In genomic region chr21:30268608-30269197, GRCh38 we compare ENCODE assay signal across 13 cellular contexts. TPM values are rescaled to one million over a fixed set of nuclear protein-coding genes. Genes with fewer than 3 reads are reported as not detected.
DNase-seq lines count a peak whose midpoint lies in the region; FAIRE-seq and TF ChIP-seq lines count a peak whose summit lies in the region.
"Had no signal": no experiment of that assay in that cellular context is flagged by ENCODE, and none has a peak within 500 bp of the region (broad histone marks: within the 10 kb centered on the region; RNA-seq: fewer than 3 reads in every experiment).

No MANE protein-coding gene starts in this region.

- H4K8ac ChIP-seq in H9 (replicated peaks; ENCODE audit: insufficient read length, low read depth, low read length): no peak overlapping the region

- DNase-seq in D341Med (ENCODE audit: low spot score) (peak; percentile 16), H9 (peak; percentile 46), SHP77 (lab: John Stamatoyannopoulos, UW) (peak; percentile 4 to 30), fibroblast of pulmonary artery (ENCODE audit: low read depth) (peak; percentile 4), COR-L47 (lab: John Stamatoyannopoulos, UW) (no peak), SW480 (ENCODE audit: low spot score) (no peak), GM12892 (ENCODE audit: insufficient read length) (no peak)
- no peak for DNase-seq in activated naive CD4-positive, alpha-beta T cell treated with anti-CD3 and anti-CD28 coated beads, Interleukin-2, amount 50 U/mL, for 16 hours
- DNase-seq: cortex of kidney; stimulated activated naive CD8-positive, alpha-beta T cell treated with anti-CD3 and anti-CD28 coated beads, Interleukin-15, Interleukin-2, amounts not matched to agents 100 U/mL and 50 U/mL, for 24 hours had no signal

- no peak overlapping the region for H3K4me3 ChIP-seq in fibroblast of pulmonary artery (replicated peaks; ENCODE audit: low read depth, low read length)
- H3K4me3 ChIP-seq: skin epidermis had no signal

- H4K5ac ChIP-seq in H9 (ENCODE audit: insufficient read length, low read depth, low read length): no peak overlapping the region

- no peak overlapping the region for H4K91ac ChIP-seq in H9 (ENCODE audit: insufficient read length, low read depth, low read length)

- no peak overlapping the region for H2AFZ ChIP-seq in H9 (ENCODE audit: low read length)

- H3K27ac ChIP-seq in H9 (ENCODE audit: insufficient read length, low read depth, low read length): no peak overlapping the region
- H3K27ac ChIP-seq: skin epidermis had no signal

- no peak overlapping the region for H3K4me2 ChIP-seq in H9 (ENCODE audit: insufficient read depth, insufficient read length, low read length)

- no peak overlapping the region for H2BK15ac ChIP-seq in H9 (ENCODE audit: low read depth, low read length)

- FAIRE-seq in GM12892 (lab: Jason Lieb, UNC): no peak
- FAIRE-seq: TTC549 had no signal

- no peak overlapping the region for H2BK5ac ChIP-seq in H9 (ENCODE audit: insufficient read length, low read length)

- no CpG with 5 or more reads among the region's 5 CpGs for WGBS in H9 (ENCODE audit: extremely low coverage, insufficient read length, low lambda C conversion rate)

- H3K4me3 Mint-ChIP-seq in H9: no peak overlapping the region
- H3K4me3 Mint-ChIP-seq: activated T-helper 1 cell treated with anti-CD3 and anti-CD28 coated beads, Interleukin-12 subunit alpha, Interleukin-12 subunit beta, Interleukin-2, Interleukin-4 antibody, amounts not matched to agents 30 ng/mL and 10 ng/mL and 1 ng/mL, durations not matched to agents 14 hours and 24 hours and 36 hours had no signal

- no peaks in the 10 kb centered on the region for H4K20me1 ChIP-seq in H9 (ENCODE audit: control insufficient read depth, insufficient read depth, insufficient read length)

- H3K56ac ChIP-seq in H9 (ENCODE audit: insufficient read length, low read depth, low read length): no peak overlapping the region

- no peak overlapping the region for H3K9ac ChIP-seq in H9 (ENCODE audit: extremely low read depth, insufficient read length, low read length)

- H3K36me3 Mint-ChIP-seq in H9 (ENCODE audit: insufficient read depth in 1 of 3, low read depth in 3 of 3): no peaks in the 10 kb centered on the region; a peak in 1 of 7 replicates

- no peak overlapping the region for H2BK20ac ChIP-seq in H9 (ENCODE audit: low read depth, low read length, poor library complexity, severe bottlenecking)

- no peaks in the 10 kb centered on the region; the same call in 1 of the 2 replicates for H3K27me3 Mint-ChIP-seq in H9 (ENCODE audit: low read depth)

- H3K4me1 Mint-ChIP-seq in H9: peaks cover 0 to 4% of the 10 kb centered on the region in 2 experiments; a peak in 1 of 4 replicates

- no peak overlapping the region for H3K23ac ChIP-seq in H9 (ENCODE audit: insufficient read length, low read depth, low read length)

- H3T11ph ChIP-seq in H9 (ENCODE audit: low read length): no peak overlapping the region

- H2AK5ac ChIP-seq in H9 (ENCODE audit: insufficient read length, low read length): no peak overlapping the region

- H3K79me1 ChIP-seq in H9 (ENCODE audit: insufficient read depth, low read depth, low read length, poor library complexity, severe bottlenecking): no peaks in the 10 kb centered on the region

- H3K9me3 Mint-ChIP-seq in H9: peaks cover 0 to 6% of the 10 kb centered on the region in 2 experiments; a peak in 2 of 5 replicates
- H3K9me3 Mint-ChIP-seq: activated T-helper 1 cell treated with anti-CD3 and anti-CD28 coated beads, Interleukin-12 subunit alpha, Interleukin-12 subunit beta, Interleukin-2, Interleukin-4 antibody, amounts not matched to agents 30 ng/mL and 10 ng/mL and 1 ng/mL, durations not matched to agents 14 hours and 24 hours and 36 hours had no signal

- H2BK12ac ChIP-seq in H9 (ENCODE audit: insufficient read length, low read depth, low read length): no peak overlapping the region

- H3K14ac ChIP-seq in H9 (ENCODE audit: insufficient read depth, low read length): no peak overlapping the region

- H3K27me3 ChIP-seq in H9 (ENCODE audit: insufficient read depth, low read length): no peaks in the 10 kb centered on the region

- no peak overlapping the region for H2BK120ac ChIP-seq in H9 (ENCODE audit: low read depth, low read length, poor library complexity, severe bottlenecking)

- no peaks in the 10 kb centered on the region for H3K79me2 ChIP-seq in H9 (ENCODE audit: insufficient read depth, low read length)

- no peak for TF ChIP-seq POLR2A in GM12892 (IDR thresholded peaks at IDR 0.05; ENCODE audit: low read depth, low read length)

- TF ChIP-seq CTCF in H9 (conservative IDR thresholded peaks at IDR 0.05): peak; percentile 81
- peak; percentile 16 for TF ChIP-seq CTCF in fibroblast of pulmonary artery (IDR thresholded peaks at IDR 0.05; ENCODE audit: low read length, missing control alignments)

- H3K23me2 ChIP-seq in H9 (ENCODE audit: insufficient read length, low read depth, low read length, poor library complexity, severe bottlenecking): no peaks in the 10 kb centered on the region

- peak overlapping the region in 2 of 3 experiments; percentile 63 to 96; a peak in 2 of 7 replicates for H3K27ac Mint-ChIP-seq in H9
- H3K27ac Mint-ChIP-seq: activated T-helper 1 cell treated with anti-CD3 and anti-CD28 coated beads, Interleukin-12 subunit alpha, Interleukin-12 subunit beta, Interleukin-2, Interleukin-4 antibody, amounts not matched to agents 30 ng/mL and 10 ng/mL and 1 ng/mL, durations not matched to agents 14 hours and 24 hours and 36 hours had no signal

- peak overlapping the region; percentile 69 for H3K18ac ChIP-seq in H9 (ENCODE audit: insufficient read length, low read depth, low read length)

- no peaks in the 10 kb centered on the region for H3K9me3 ChIP-seq in H9 (ENCODE audit: control insufficient read depth, low read depth, low read length)

- H3K4me1 ChIP-seq in H9 (ENCODE audit: insufficient read depth, low read length): no peaks in the 10 kb centered on the region

- no peak overlapping the region for H3K4ac ChIP-seq in H9 (ENCODE audit: low read depth, low read length)

RNA-seq across cellular contexts. Expression of gene KRTAP24-1, which starts 14.0 kb away (rescaled TPM):
- not detected in 2 replicates for total RNA-seq in H9 (2021)
- not detected for polyA plus RNA-seq in GM12892 (2012; ENCODE audit: missing spikeins)
- total RNA-seq: activated T-helper 1 cell treated with anti-CD3 and anti-CD28 coated beads, Interleukin-12 subunit alpha, Interleukin-12 subunit beta, Interleukin-2, Interleukin-4 antibody, amounts not matched to agents 30 ng/mL and 10 ng/mL and 1 ng/mL, durations not matched to agents 14 hours and 24 hours and 36 hours had no signal

RNA-seq across cellular contexts. Expression of gene KRTAP25-1, which starts 20.6 kb away (rescaled TPM):
- not detected in 2 replicates for total RNA-seq in H9 (2021)
- not detected for polyA plus RNA-seq in GM12892 (2012; ENCODE audit: missing spikeins)
- total RNA-seq: activated T-helper 1 cell treated with anti-CD3 and anti-CD28 coated beads, Interleukin-12 subunit alpha, Interleukin-12 subunit beta, Interleukin-2, Interleukin-4 antibody, amounts not matched to agents 30 ng/mL and 10 ng/mL and 1 ng/mL, durations not matched to agents 14 hours and 24 hours and 36 hours had no signal

RNA-seq across cellular contexts. Expression of gene KRTAP26-1, which starts 51.4 kb away (rescaled TPM):
- total RNA-seq in H9 (2021): not detected in 2 replicates
- not detected for polyA plus RNA-seq in GM12892 (2012; ENCODE audit: missing spikeins)
- total RNA-seq: activated T-helper 1 cell treated with anti-CD3 and anti-CD28 coated beads, Interleukin-12 subunit alpha, Interleukin-12 subunit beta, Interleukin-2, Interleukin-4 antibody, amounts not matched to agents 30 ng/mL and 10 ng/mL and 1 ng/mL, durations not matched to agents 14 hours and 24 hours and 36 hours had no signal

RNA-seq across cellular contexts. Expression of gene CLDN8, which starts 52.8 kb away (rescaled TPM):
- total RNA-seq in H9 (2021): not detected in 2 replicates
- polyA plus RNA-seq in GM12892 (2012; ENCODE audit: missing spikeins): not detected
- total RNA-seq: activated T-helper 1 cell treated with anti-CD3 and anti-CD28 coated beads, Interleukin-12 subunit alpha, Interleukin-12 subunit beta, Interleukin-2, Interleukin-4 antibody, amounts not matched to agents 30 ng/mL and 10 ng/mL and 1 ng/mL, durations not matched to agents 14 hours and 24 hours and 36 hours had no signal

Comparison
In these comparisons a context has a peak if more than half of its experiments do, and no peak if none do; other contexts are left out.
1. DNase-seq: peak in D341Med (single experiment), H9 (single experiment), SHP77 (2 of 2) and fibroblast of pulmonary artery (single experiment); none in COR-L47 (single experiment), activated naive CD4-positive, alpha-beta T cell treated with anti-CD3 and anti-CD28 coated beads, Interleukin-2, amount 50 U/mL, for 16 hours (single experiment), SW480 (single experiment) and GM12892 (single experiment).